Comparison of ENCODE assay signal across 16 cellular contexts in genomic region chr20:12660918-12661317, GRCh38.
DNase-seq lines count a peak whose midpoint lies in the region; ATAC-seq and TF ChIP-seq lines count a peak whose summit lies in the region.
"Had no signal": no experiment of that assay in that cellular context is flagged by ENCODE, and none has a peak within 500 bp of the region (broad histone marks: within the 10 kb centered on the region; RNA-seq: fewer than 3 reads in every experiment).

No MANE protein-coding gene starts in this region.

- H3K27ac ChIP-seq in 22Rv1, result no peak overlapping the region
- H3K27ac ChIP-seq in HCT116 (ENCODE audit: low read depth, low read length), result no peak overlapping the region
- H3K27ac ChIP-seq in iPS-20b (ENCODE audit: low read length), result no peak overlapping the region
- H3K27ac ChIP-seq: BLaER1 treated with 17β-estradiol and CSF1 and Interleukin-3, amounts not matched to agents 10 nM and 100 nM; right atrium auricular region had no signal

- H4K20me1 ChIP-seq in HCT116 (ENCODE audit: insufficient read depth), result no peaks in the 10 kb centered on the region
- H4K20me1 ChIP-seq: BLaER1 treated with 17β-estradiol and CSF1 and Interleukin-3, amounts not matched to agents 10 nM and 100 nM had no signal

- TF ChIP-seq RAD21 in HCT116 (IDR thresholded peaks at IDR 0.05; ENCODE audit: low read depth), result no peak

- no peaks in the 10 kb centered on the region for H3K4me1 ChIP-seq in HCT116 (ENCODE audit: control insufficient read depth in 1 of 2, insufficient read depth in 2 of 2, low read length in 2 of 2)
- peaks cover 4% of the 10 kb centered on the region; the same call in 1 of the 2 replicates for H3K4me1 ChIP-seq in iPS-20b (ENCODE audit: insufficient read depth, low read length)
- H3K4me1 ChIP-seq: BLaER1 treated with 17β-estradiol and CSF1 and Interleukin-3, amounts not matched to agents 10 nM and 100 nM; right atrium auricular region had no signal

- H3K9me3 ChIP-seq in HCT116 (ENCODE audit: control insufficient read depth in 1 of 2, insufficient read depth in 1 of 2, low read depth in 1 of 2, low read length in 2 of 2), result peaks cover 9 to 22% of the 10 kb centered on the region in 2 experiments; a peak in 2 of 4 replicates
- H3K9me3 ChIP-seq in iPS-20b (ENCODE audit: insufficient read depth, low read depth, low read length), result no peaks in the 10 kb centered on the region

- RAD21 ChIA-PET in HCT116 (lab: Charles Lee; ENCODE audit: low non-redundant PET in 1 of 2, low total read pairs in 2 of 2, uncharacterized antibody in 2 of 2, unreplicated experiment in 2 of 2), result no interaction called here

- no peaks in the 10 kb centered on the region for H3K27me3 ChIP-seq in HCT116 (ENCODE audit: insufficient read depth, low read length)
- H3K27me3 ChIP-seq in iPS-20b (ENCODE audit: insufficient read depth, low read length), result no peaks in the 10 kb centered on the region
- H3K27me3 ChIP-seq: BLaER1 treated with 17β-estradiol and CSF1 and Interleukin-3, amounts not matched to agents 10 nM and 100 nM; right atrium auricular region had no signal

- H3K79me2 ChIP-seq in HCT116 (ENCODE audit: insufficient read depth, low read length), result no peaks in the 10 kb centered on the region

- TF ChIP-seq CTCF in 22Rv1 (IDR thresholded peaks at IDR 0.05) (peak; percentile 45), HCT116 (IDR thresholded peaks at IDR 0.05 in 2 of 3, conservative IDR thresholded peaks at IDR 0.05 in 1 of 3; ENCODE audit: borderline replicate concordance in 1 of 3, insufficient read depth in 1 of 3, low read depth in 2 of 3, low read length in 2 of 3) (peak in 2 of 3 experiments; percentile 10 to 27; a peak in 1 of 6 replicates)

- POLR2A ChIA-PET in HCT116 (lab: Charles Lee), result no interaction called here

- CTCF ChIA-PET in HCT116 (lab: Charles Lee), result no interaction called here

- no peak overlapping the region for H3K4me2 ChIP-seq in HCT116 (ENCODE audit: low read length)
- H3K4me2 ChIP-seq: BLaER1 treated with 17β-estradiol and CSF1 and Interleukin-3, amounts not matched to agents 10 nM and 100 nM had no signal

- H3K4me3 ChIP-seq in HCT116 (replicated peaks in 1 of 2; ENCODE audit: low read depth in 1 of 2, low read length in 2 of 2) (no peak overlapping the region), iPS-20b (ENCODE audit: low read length) (peak overlapping the region; percentile 41; the same call in 1 of the 2 replicates)
- H3K4me3 ChIP-seq: BLaER1 treated with 17β-estradiol and CSF1 and Interleukin-3, amounts not matched to agents 10 nM and 100 nM; K562; right atrium auricular region had no signal

- H3K9ac ChIP-seq in HCT116 (ENCODE audit: low read length) (no peak overlapping the region), iPS-20b (ENCODE audit: low read depth, low read length) (no peak overlapping the region; the same call in 1 of the 2 replicates)
- H3K9ac ChIP-seq: BLaER1 treated with 17β-estradiol and CSF1 and Interleukin-3, amounts not matched to agents 10 nM and 100 nM had no signal

- no TSS peak for BruUV-seq in HCT116 (replicated peaks; lab: Mats Ljungman, UMichigan)

- intact Hi-C loops in HCT116 (cut with micrococcal nuclease), result no loop called here
- intact Hi-C loops in left colon (cut with DNase I, micrococcal nuclease), result no loop called here

- in situ Hi-C loops in SK-MEL-5 (cut with HindIII; ENCODE audit: low pct_unique_long_range_greater_than_20kb, low sequenced_read_pairs), result no loop called here

- H3K9me2 ChIP-seq in HCT116 (ENCODE audit: insufficient read depth), result no peaks in the 10 kb centered on the region

- TF ChIP-seq POLR2A in HCT116 (IDR thresholded peaks at IDR 0.05; ENCODE audit: borderline replicate concordance, extremely low read depth, insufficient read depth, insufficient read length), result no peak

- no peak for ATAC-seq in HCT116
- ATAC-seq in GM19463 (IDR thresholded peaks at IDR 0.05; ENCODE audit: unreplicated experiment), result no peak
- ATAC-seq in GM21367 (IDR thresholded peaks at IDR 0.05; ENCODE audit: unreplicated experiment), result no peak
- ATAC-seq in left colon, result no peak
- ATAC-seq: K562 had no signal

- DNase-seq in HCT116 (ENCODE audit: low read depth, low spot score) (no peak), SK-MEL-5 (ENCODE audit: low read depth, low spot score) (peak; percentile 59), NCI-H446 (lab: John Stamatoyannopoulos, UW) (no peak), left colon (no peak)
- DNase-seq: activated CD8-positive, alpha-beta memory T cell treated with anti-CD3 and anti-CD28 coated beads for 24 hours; activated naive CD4-positive, alpha-beta T cell treated with anti-CD3 and anti-CD28 coated beads for 36 hours; GF-D8; NCI-H2107; T1000 had no signal

- H2AFZ ChIP-seq in HCT116 (ENCODE audit: low read depth, low read length, poor library complexity, severe bottlenecking), result no peak overlapping the region

- H3K36me3 ChIP-seq in HCT116 (ENCODE audit: control insufficient read depth in 1 of 2, insufficient read depth in 2 of 2, low read length in 2 of 2), result no peaks in the 10 kb centered on the region
- no peaks in the 10 kb centered on the region for H3K36me3 ChIP-seq in iPS-20b (ENCODE audit: insufficient read depth, low read depth, low read length)
- H3K36me3 ChIP-seq: BLaER1 treated with 17β-estradiol and CSF1 and Interleukin-3, amounts not matched to agents 10 nM and 100 nM; right atrium auricular region had no signal

TF ChIP-seq in HCT116, 20 proteins besides CTCF, POLR2A, EP300 and RAD21:
- no peak for TF ChIP-seq POLR2AphosphoS5 (IDR thresholded peaks at IDR 0.05; ENCODE audit: low read depth, low read length)
- TF ChIP-seq SIN3A (IDR thresholded peaks at IDR 0.05; ENCODE audit: low read depth), result no peak
- TF ChIP-seq FOSL1 (IDR thresholded peaks at IDR 0.05; ENCODE audit: low read depth), result no peak
- TF ChIP-seq REST (IDR thresholded peaks at IDR 0.05; ENCODE audit: low read depth), result no peak
- TF ChIP-seq ATF3 (IDR thresholded peaks at IDR 0.05), result no peak
- no peak for TF ChIP-seq ZFX (IDR thresholded peaks at IDR 0.05)
- TF ChIP-seq SRF (IDR thresholded peaks at IDR 0.05; ENCODE audit: low read depth), result no peak
- no peak for TF ChIP-seq ZBTB33 (IDR thresholded peaks at IDR 0.05; ENCODE audit: extremely low read depth, insufficient replicate concordance, low read length)
- TF ChIP-seq CBX3 (IDR thresholded peaks at IDR 0.05; ENCODE audit: low read depth), result no peak
- no peak for TF ChIP-seq EGR1 (IDR thresholded peaks at IDR 0.05; ENCODE audit: low read depth)
- no peak for TF ChIP-seq ZNF274 (IDR thresholded peaks at IDR 0.05; ENCODE audit: low read depth, low read length)
